ENCODE assay signal across 10 cellular contexts in genomic region chr19:4506449-4507149, GRCh38. TPM values are rescaled to one million over a fixed set of nuclear protein-coding genes. Genes with fewer than 3 reads are reported as not detected.
DNase-seq lines count a peak whose midpoint lies in the region; ATAC-seq and TF ChIP-seq lines count a peak whose summit lies in the region.
"Had no signal": no experiment of that assay in that cellular context is flagged by ENCODE, and none has a peak within 500 bp of the region (broad histone marks: within the 10 kb centered on the region; RNA-seq: fewer than 3 reads in every experiment).

No MANE protein-coding gene starts in this region.

- TF ChIP-seq CTCF in activated CD8-positive, alpha-beta T cell treated with anti-CD3 and anti-CD28 coated beads for 36 hours (IDR thresholded peaks at IDR 0.05): no peak
- no peak for TF ChIP-seq CTCF in glutamatergic neuron (IDR thresholded peaks at IDR 0.05; ENCODE audit: partially characterized antibody, unreplicated experiment)

- ATAC-seq in activated CD8-positive, alpha-beta T cell treated with anti-CD3 and anti-CD28 coated beads for 36 hours: peak; percentile 69

- H3K36me3 Mint-ChIP-seq in activated CD8-positive, alpha-beta T cell treated with anti-CD3 and anti-CD28 coated beads for 36 hours (ENCODE audit: low read depth): peaks cover 3% of the 10 kb centered on the region
- H3K36me3 Mint-ChIP-seq in glutamatergic neuron (ENCODE audit: unreplicated experiment) (no peaks in the 10 kb centered on the region), immature natural killer cell (peaks cover 0 to 4% (median 4%) of the 10 kb centered on the region in 3 donors)

- CTCF ChIA-PET in activated CD8-positive, alpha-beta T cell treated with anti-CD3 and anti-CD28 coated beads for 36 hours (lab: Charles Lee): interaction anchor here (0.7 to 1.1 kb wide), 2 partner anchors 17 to 187 kb away, joined by 3 to 4 read pairs; no protein-coding TSS in a partner anchor

- H3K9me3 Mint-ChIP-seq in activated CD8-positive, alpha-beta T cell treated with anti-CD3 and anti-CD28 coated beads for 36 hours: no peaks in the 10 kb centered on the region
- H3K9me3 Mint-ChIP-seq in glutamatergic neuron (ENCODE audit: unreplicated experiment) (peaks cover 3% of the 10 kb centered on the region), immature natural killer cell (no peaks in the 10 kb centered on the region)

- H3K4me3 Mint-ChIP-seq in activated CD8-positive, alpha-beta T cell treated with anti-CD3 and anti-CD28 coated beads for 36 hours: no peak overlapping the region
- H3K4me3 Mint-ChIP-seq in glutamatergic neuron (ENCODE audit: unreplicated experiment): peak overlapping the region; percentile 69
- no peak overlapping the region for H3K4me3 Mint-ChIP-seq in immature natural killer cell

- peaks cover 8% of the 10 kb centered on the region for H3K4me1 Mint-ChIP-seq in activated CD8-positive, alpha-beta T cell treated with anti-CD3 and anti-CD28 coated beads for 36 hours (ENCODE audit: low read depth)
- peaks cover 7% of the 10 kb centered on the region for H3K4me1 Mint-ChIP-seq in glutamatergic neuron (ENCODE audit: low read depth, unreplicated experiment)
- no peaks in the 10 kb centered on the region for H3K4me1 Mint-ChIP-seq in immature natural killer cell

- DNase-seq in AG20443 (ENCODE audit: low spot score) (peak; percentile 64), HCEC 1CT (peak; percentile 59), glutamatergic neuron (no peak), midbrain (lab: John Stamatoyannopoulos, UW) (no peak), immature natural killer cell (no peak), iPS-NIHi7 (ENCODE audit: extremely low spot score) (no peak), NAMALWA (ENCODE audit: low spot score) (no peak)
- peak; percentile 30 for DNase-seq in activated CD8-positive, alpha-beta T cell treated with anti-CD3 and anti-CD28 coated beads for 36 hours
- DNase-seq: NCI-H2029 treated with DMSO at 0.1 percent for 48 hours, nucleus accumbens had no signal

- POLR2A ChIA-PET in activated CD8-positive, alpha-beta T cell treated with anti-CD3 and anti-CD28 coated beads for 36 hours (lab: Charles Lee): no interaction called here

- intact Hi-C loops in activated CD8-positive, alpha-beta T cell treated with anti-CD3 and anti-CD28 coated beads for 36 hours (cut with micrococcal nuclease): no loop called here

- no peaks in the 10 kb centered on the region for H3K27me3 Mint-ChIP-seq in activated CD8-positive, alpha-beta T cell treated with anti-CD3 and anti-CD28 coated beads for 36 hours
- H3K27me3 Mint-ChIP-seq in glutamatergic neuron (ENCODE audit: unreplicated experiment) (peaks cover 16% of the 10 kb centered on the region), immature natural killer cell (ENCODE audit: low read depth in 3 of 3) (peaks cover 0 to 3% (median 2%) of the 10 kb centered on the region in 3 donors)

- H3K27ac Mint-ChIP-seq in activated CD8-positive, alpha-beta T cell treated with anti-CD3 and anti-CD28 coated beads for 36 hours: no peak overlapping the region
- peak overlapping the region; percentile 36 for H3K27ac Mint-ChIP-seq in glutamatergic neuron (ENCODE audit: unreplicated experiment)
- H3K27ac Mint-ChIP-seq in immature natural killer cell: peak overlapping the region in 1 of 6 donors; percentile 77

RNA-seq across cellular contexts. Expression of gene PLIN4, which starts 11.7 kb away (rescaled TPM):
- under 1 TPM in 1 of 2 experiments, not detected in 1; 0.05 TPM for total RNA-seq in activated CD8-positive, alpha-beta T cell treated with anti-CD3 and anti-CD28 coated beads for 36 hours
- 0.27 TPM for total RNA-seq in glutamatergic neuron (ENCODE audit: unreplicated experiment)
- under 1 TPM in 2 of 3 donors, not detected in 1; 0.03 to 0.20 TPM for polyA plus RNA-seq in immature natural killer cell

RNA-seq across cellular contexts. Expression of gene PLIN5, which starts 28.4 kb away (rescaled TPM):
- total RNA-seq in activated CD8-positive, alpha-beta T cell treated with anti-CD3 and anti-CD28 coated beads for 36 hours: under 1 TPM in 1 of 2 experiments, not detected in 1; 0.27 TPM
- 0.54 TPM for total RNA-seq in glutamatergic neuron (ENCODE audit: unreplicated experiment)
- not detected for polyA plus RNA-seq in immature natural killer cell

RNA-seq across cellular contexts. Expression of gene LRG1, which starts 33.2 kb away (rescaled TPM):
- under 1 TPM in 1 of 2 experiments, not detected in 1; 0.09 TPM for total RNA-seq in activated CD8-positive, alpha-beta T cell treated with anti-CD3 and anti-CD28 coated beads for 36 hours
- 1.0 TPM for total RNA-seq in glutamatergic neuron (ENCODE audit: unreplicated experiment)
- polyA plus RNA-seq in immature natural killer cell: not detected

RNA-seq across cellular contexts. Expression of gene HDGFL2, which starts 34.5 kb away (rescaled TPM):
- total RNA-seq in activated CD8-positive, alpha-beta T cell treated with anti-CD3 and anti-CD28 coated beads for 36 hours: 10 to 100 TPM; 37.5 to 44.0 TPM
- 118 TPM for total RNA-seq in glutamatergic neuron (ENCODE audit: unreplicated experiment)
- 10 to 100 TPM in 2 of 3 donors, 1 to 10 TPM in 1; 7.3 to 32.5 (median 16.1) TPM for polyA plus RNA-seq in immature natural killer cell

RNA-seq across cellular contexts. Expression of gene UBXN6, which starts 49.0 kb away (rescaled TPM):
- 10 to 100 TPM; 35.8 to 36.5 TPM for total RNA-seq in activated CD8-positive, alpha-beta T cell treated with anti-CD3 and anti-CD28 coated beads for 36 hours
- 47.9 TPM for total RNA-seq in glutamatergic neuron (ENCODE audit: unreplicated experiment)
- polyA plus RNA-seq in immature natural killer cell: 1 to 10 TPM; 4.7 to 8.3 (median 6.3) TPM

Comparison
In these comparisons a context has a peak if more than half of its experiments do, and no peak if none do; other contexts are left out.
1. DNase-seq: peak in AG20443 (single experiment), HCEC 1CT (single experiment) and activated CD8-positive, alpha-beta T cell treated with anti-CD3 and anti-CD28 coated beads for 36 hours (single experiment); none in glutamatergic neuron (single experiment), midbrain (single experiment), immature natural killer cell (0 of 3), iPS-NIHi7 (single experiment) and NAMALWA (single experiment).